Comparison of ENCODE assay signal across 9 cellular contexts in the genomic region with DNA sequence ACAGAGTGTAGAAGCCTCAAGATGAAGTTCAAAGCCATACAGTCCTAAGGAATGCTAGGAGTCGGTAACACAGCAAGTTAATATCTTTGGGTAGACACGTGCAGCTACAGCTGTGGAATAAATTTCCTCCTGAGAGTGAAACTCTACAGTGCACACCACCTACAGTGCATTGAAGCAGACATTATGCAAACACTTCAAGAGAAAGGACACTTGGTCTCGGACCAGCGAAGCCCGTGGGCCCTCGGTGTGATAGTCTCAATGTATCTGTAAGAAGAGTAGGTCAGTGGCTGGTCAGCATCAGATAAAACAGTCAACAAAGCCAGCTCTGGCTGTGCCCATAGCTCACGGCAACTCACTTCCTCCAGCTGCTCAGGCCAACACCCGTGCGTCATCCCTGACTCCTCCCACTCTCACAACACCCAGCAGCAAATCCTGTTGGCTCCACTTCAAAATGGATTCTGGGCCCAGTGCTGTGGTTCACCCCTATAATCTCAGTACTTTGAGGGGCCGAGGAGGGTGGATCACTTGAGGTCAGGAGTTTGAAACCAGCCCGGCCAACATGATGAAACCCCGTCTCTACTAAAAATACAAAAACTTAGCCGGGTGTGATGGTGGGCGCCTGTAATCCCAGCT. TPM values are rescaled to one million over a fixed set of nuclear protein-coding genes. Genes with fewer than 3 reads are reported as not detected.
DNase-seq lines count a peak whose midpoint lies in the region; ATAC-seq, FAIRE-seq and TF ChIP-seq lines count a peak whose summit lies in the region.
"Not testable (repeated sequence)": the region's sequence is repeated elsewhere in the genome, so short reads cannot be mapped to it uniquely, and the experiment has no call there.
"Had no signal": no experiment of that assay in that cellular context is flagged by ENCODE, and none has a peak within 500 bp of the region (broad histone marks: within the 10 kb centered on the region; RNA-seq: fewer than 3 reads in every experiment).

No MANE protein-coding gene starts in this region.

- TF ChIP-seq CTCF in Peyer's patch (IDR thresholded peaks at IDR 0.05); fibroblast of villous mesenchyme (IDR thresholded peaks at IDR 0.05; ENCODE audit: insufficient read depth, low read depth, low read length); thyroid gland (IDR thresholded peaks at IDR 0.05): not testable (repeated sequence)

- not testable (repeated sequence) for H3K9me3 Mint-ChIP-seq in activated naive CD4-positive, alpha-beta T cell treated with anti-CD3 and anti-CD28 coated beads, Interleukin-2, amount 50 U/mL, for 72 hours

- H3K36me3 ChIP-seq in Peyer's patch, thyroid gland: not testable (repeated sequence)

- peaks cover 0 to 16% (median 3%) of the 10 kb centered on the region in 4 donors for H3K4me1 ChIP-seq in Peyer's patch
- peaks cover 18 to 39% of the 10 kb centered on the region in 2 donors for H3K4me1 ChIP-seq in thyroid gland

- peak; percentile 40 for ATAC-seq in GM21576 (IDR thresholded peaks at IDR 0.05; ENCODE audit: unreplicated experiment)
- ATAC-seq in HG03280 (IDR thresholded peaks at IDR 0.05; ENCODE audit: unreplicated experiment): peak; percentile 44
- ATAC-seq in activated naive CD4-positive, alpha-beta T cell treated with anti-CD3 and anti-CD28 coated beads, Interleukin-2, amount 50 U/mL, for 72 hours: peak; percentile 54 to 59

- not testable (repeated sequence) for TF ChIP-seq POLR2A in GM12892 (IDR thresholded peaks at IDR 0.05; ENCODE audit: low read depth, low read length); Peyer's patch (IDR thresholded peaks at IDR 0.05); thyroid gland (IDR thresholded peaks at IDR 0.05)

- H3K27ac Mint-ChIP-seq in activated naive CD4-positive, alpha-beta T cell treated with anti-CD3 and anti-CD28 coated beads, Interleukin-2, amount 50 U/mL, for 72 hours: not testable (repeated sequence)

- H3K9me3 ChIP-seq in Peyer's patch, thyroid gland: not testable (repeated sequence)

- H3K27me3 ChIP-seq in Peyer's patch, thyroid gland: not testable (repeated sequence)

- DNase-seq in GM12892 (ENCODE audit: insufficient read length); Peyer's patch; activated naive CD4-positive, alpha-beta T cell treated with anti-CD3 and anti-CD28 coated beads, Interleukin-2, amount 50 U/mL, for 72 hours (ENCODE audit: low spot score in 2 of 2): not testable (repeated sequence)
- peak; percentile 85 for DNase-seq in fibroblast of villous mesenchyme (ENCODE audit: low read depth)
- DNase-seq in myocyte (ENCODE audit: low read depth): peak; percentile 32
- peak; percentile 31 to 43 for DNase-seq in thyroid gland

- H3K27ac ChIP-seq in Peyer's patch (peak overlapping the region; percentile 47 to 64 (median 50)), thyroid gland (peak overlapping the region; percentile 21 to 62 (median 45))

- intact Hi-C loops in thyroid gland (cut with DNase I): not testable (repeated sequence)

- peak; percentile 67 for FAIRE-seq in GM12892 (lab: Jason Lieb, UNC)

- H3K4me3 ChIP-seq in Peyer's patch; fibroblast of villous mesenchyme (ENCODE audit: low read depth, low read length); thyroid gland (replicated peaks in 1 of 3): not testable (repeated sequence)

- not testable (repeated sequence) for H3K36me3 Mint-ChIP-seq in activated naive CD4-positive, alpha-beta T cell treated with anti-CD3 and anti-CD28 coated beads, Interleukin-2, amount 50 U/mL, for 72 hours

- WGBS in thyroid gland, 2 donors: 28 to 29% methylated on average over 13 of the region's 14 CpGs

RNA-seq across cellular contexts. Expression of a gene that starts 16.4 kb away (rescaled TPM):
- 1.7 TPM for polyA plus RNA-seq in GM12892 (2012; ENCODE audit: missing spikeins)
- 10 to 100 TPM in 1 of 4 donors, 1 to 10 TPM in 2, not detected in 1; 1.7 to 11.6 (median 3.2) TPM for total RNA-seq in Peyer's patch
- 1 to 10 TPM; 1.2 to 1.9 TPM for total RNA-seq in activated naive CD4-positive, alpha-beta T cell treated with anti-CD3 and anti-CD28 coated beads, Interleukin-2, amount 50 U/mL, for 72 hours
- total RNA-seq in fibroblast of villous mesenchyme: 2.2 and 2.3 TPM in 2 replicates
- total RNA-seq in myocyte: 1.6 and 2.8 TPM in 2 replicates
- 0.92 TPM for polyA plus RNA-seq in myocyte (2012)
- 1 to 10 TPM in 2 of 4 donors, under 1 TPM in 1, not detected in 1; 0.83 to 5.1 (median 3.1) TPM for total RNA-seq in thyroid gland
- total RNA-seq: G401 had no signal

RNA-seq across cellular contexts. Expression of a gene that starts 17.7 kb away (rescaled TPM):
- 35.3 TPM for polyA plus RNA-seq in GM12892 (2012; ENCODE audit: missing spikeins)
- 10 to 100 TPM; 21.7 to 33.0 (median 27.3) TPM for total RNA-seq in Peyer's patch
- total RNA-seq in activated naive CD4-positive, alpha-beta T cell treated with anti-CD3 and anti-CD28 coated beads, Interleukin-2, amount 50 U/mL, for 72 hours: 10 to 100 TPM; 55.9 to 66.9 TPM
- 24.5 and 29.8 TPM in 2 replicates for total RNA-seq in fibroblast of villous mesenchyme
- 16.7 and 17.7 TPM in 2 replicates for total RNA-seq in myocyte
- 19.0 TPM for polyA plus RNA-seq in myocyte (2012)
- 10 to 100 TPM; 20.2 to 27.8 (median 26.8) TPM for total RNA-seq in thyroid gland
